1 cellular context compared by ENCODE assay signal in the genomic region with DNA sequence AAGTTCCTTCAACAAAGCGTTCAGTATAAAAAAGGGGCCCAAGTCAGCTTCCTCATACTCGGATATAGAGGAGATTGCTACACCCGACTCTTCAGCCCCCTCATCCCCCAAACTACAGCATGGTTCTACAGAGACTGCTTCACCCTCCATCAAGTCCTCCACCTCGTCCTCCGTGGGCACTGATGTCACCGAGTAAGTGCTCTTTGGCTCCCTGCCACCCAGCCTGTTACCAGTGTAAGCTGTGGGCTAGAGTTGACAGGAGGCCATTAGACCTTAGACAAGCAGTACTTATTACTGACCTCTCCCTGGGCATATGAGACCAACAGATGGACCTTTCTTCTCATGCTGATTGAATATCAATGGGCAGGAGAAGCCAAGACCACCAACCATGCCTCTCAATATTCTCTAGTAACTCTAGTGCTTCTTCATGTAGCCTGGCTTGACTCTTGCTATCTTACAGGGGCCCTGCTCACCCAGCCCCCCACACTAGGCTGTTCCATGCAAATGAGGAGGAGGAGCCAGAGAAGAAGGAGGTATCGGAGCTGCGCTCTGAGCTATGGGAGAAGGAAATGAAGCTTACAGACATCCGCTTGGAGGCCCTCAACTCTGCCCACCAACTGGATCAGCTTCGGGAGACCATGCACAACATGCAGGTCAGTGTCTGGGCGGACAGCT.
TF ChIP-seq lines count a peak whose summit lies in the region.

No MANE protein-coding gene starts in this region.

TF ChIP-seq in K562, 482 proteins besides CTCF, POLR2A, EP300 and RAD21 (continued from another document):
- TF ChIP-seq, protein P1, sequence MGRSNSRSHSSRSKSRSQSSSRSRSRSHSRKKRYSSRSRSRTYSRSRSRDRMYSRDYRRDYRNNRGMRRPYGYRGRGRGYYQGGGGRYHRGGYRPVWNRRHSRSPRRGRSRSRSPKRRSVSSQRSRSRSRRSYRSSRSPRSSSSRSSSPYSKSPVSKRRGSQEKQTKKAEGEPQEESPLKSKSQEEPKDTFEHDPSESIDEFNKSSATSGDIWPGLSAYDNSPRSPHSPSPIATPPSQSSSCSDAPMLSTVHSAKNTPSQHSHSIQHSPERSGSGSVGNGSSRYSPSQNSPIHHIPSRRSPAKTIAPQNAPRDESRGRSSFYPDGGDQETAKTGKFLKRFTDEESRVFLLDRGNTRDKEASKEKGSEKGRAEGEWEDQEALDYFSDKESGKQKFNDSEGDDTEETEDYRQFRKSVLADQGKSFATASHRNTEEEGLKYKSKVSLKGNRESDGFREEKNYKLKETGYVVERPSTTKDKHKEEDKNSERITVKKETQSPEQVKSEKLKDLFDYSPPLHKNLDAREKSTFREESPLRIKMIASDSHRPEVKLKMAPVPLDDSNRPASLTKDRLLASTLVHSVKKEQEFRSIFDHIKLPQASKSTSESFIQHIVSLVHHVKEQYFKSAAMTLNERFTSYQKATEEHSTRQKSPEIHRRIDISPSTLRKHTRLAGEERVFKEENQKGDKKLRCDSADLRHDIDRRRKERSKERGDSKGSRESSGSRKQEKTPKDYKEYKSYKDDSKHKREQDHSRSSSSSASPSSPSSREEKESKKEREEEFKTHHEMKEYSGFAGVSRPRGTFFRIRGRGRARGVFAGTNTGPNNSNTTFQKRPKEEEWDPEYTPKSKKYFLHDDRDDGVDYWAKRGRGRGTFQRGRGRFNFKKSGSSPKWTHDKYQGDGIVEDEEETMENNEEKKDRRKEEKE (IDR thresholded peaks at IDR 0.05; ENCODE audit: borderline replicate concordance in 1 of 2, control insufficient read depth in 1 of 2, low read depth in 2 of 2, low read length in 1 of 2), result no peak
- TF ChIP-seq SLC30A9 (CRISPR knock-in tag; IDR thresholded peaks at IDR 0.05) (no peak), PHF8 (IDR thresholded peaks at IDR 0.05; ENCODE audit: borderline replicate concordance, low read length) (no peak), TCF3 (CRISPR knock-in tag; IDR thresholded peaks at IDR 0.05) (no peak), ZNF644 (tag; IDR thresholded peaks at IDR 0.05; ENCODE audit: low read depth) (no peak)
